ENCODE assay signal across 1 cellular context in the genomic region with DNA sequence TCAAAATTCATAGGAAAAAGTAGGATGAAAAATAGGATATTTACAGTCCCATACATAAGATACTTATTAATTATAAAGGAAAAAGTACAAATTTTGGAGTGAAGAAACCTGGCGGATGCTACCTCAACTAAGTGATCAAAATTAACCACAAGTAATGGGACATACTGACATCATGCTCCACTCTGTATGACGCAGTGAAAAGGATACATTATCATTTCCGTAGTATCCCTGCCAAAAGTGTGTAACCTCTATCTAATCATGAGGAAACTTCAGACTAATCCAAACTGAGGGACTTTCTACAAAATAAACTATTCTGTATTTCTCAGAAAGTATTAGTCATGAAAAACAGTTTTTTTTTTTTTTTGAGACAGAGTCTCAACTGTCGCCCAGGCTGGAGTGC.
A peak's percentile ranks its signal among the peaks of the same experiment; 100 is the strongest.
TF ChIP-seq lines count a peak whose summit lies in the region.

No MANE protein-coding gene starts in this region.

TF ChIP-seq in IMR-90, 13 proteins besides CTCF, POLR2A, EP300 and RAD21:
- 0 out of 2 replicates have a peak, but pooled peaks have one; percentile 36 for TF ChIP-seq CEBPB (IDR thresholded peaks at IDR 0.05; ENCODE audit: low read depth, low read length)
- TF ChIP-seq FOS (IDR thresholded peaks at IDR 0.05; ENCODE audit: low read depth, low read length): no peak
- peak; percentile 52; the same call in 1 of the 2 replicates for TF ChIP-seq BHLHE40 (IDR thresholded peaks at IDR 0.05; ENCODE audit: low read depth, low read length)
